ENCODE assay signal across 1 cellular context in the genomic region with DNA sequence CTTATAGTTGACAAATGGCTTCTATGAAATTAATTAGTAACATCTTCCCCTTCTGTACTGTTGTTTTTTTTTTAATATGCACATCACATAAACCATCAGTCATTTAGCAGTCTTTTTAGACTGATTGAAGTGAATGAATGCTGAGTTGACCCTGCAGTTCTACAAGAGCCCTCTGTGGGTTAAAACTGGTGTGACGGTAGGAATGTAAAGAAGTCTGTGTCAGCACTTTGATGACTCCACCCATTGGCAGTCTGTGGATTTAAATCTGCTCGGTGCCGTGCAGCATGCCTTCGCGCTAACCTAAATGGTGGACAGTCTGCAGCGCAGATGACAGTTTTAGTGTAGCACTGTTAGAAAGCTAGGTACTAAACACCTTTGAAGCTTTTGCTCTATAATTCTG.
A peak's percentile ranks its signal among the peaks of the same experiment; 100 is the strongest.
TF ChIP-seq lines count a peak whose summit lies in the region.

No MANE protein-coding gene starts in this region.

TF ChIP-seq in endothelial cell of umbilical vein, 7 proteins besides CTCF, POLR2A, EP300 and RAD21 (continued from another document):
- TF ChIP-seq FOS (IDR thresholded peaks at IDR 0.05; ENCODE audit: borderline replicate concordance, insufficient read depth, low read length): peak; percentile 6
TF ChIP-seq in endothelial cell of umbilical vein: peak in this region for 1.
